19 cellular contexts compared by ENCODE assay signal in the genomic region with DNA sequence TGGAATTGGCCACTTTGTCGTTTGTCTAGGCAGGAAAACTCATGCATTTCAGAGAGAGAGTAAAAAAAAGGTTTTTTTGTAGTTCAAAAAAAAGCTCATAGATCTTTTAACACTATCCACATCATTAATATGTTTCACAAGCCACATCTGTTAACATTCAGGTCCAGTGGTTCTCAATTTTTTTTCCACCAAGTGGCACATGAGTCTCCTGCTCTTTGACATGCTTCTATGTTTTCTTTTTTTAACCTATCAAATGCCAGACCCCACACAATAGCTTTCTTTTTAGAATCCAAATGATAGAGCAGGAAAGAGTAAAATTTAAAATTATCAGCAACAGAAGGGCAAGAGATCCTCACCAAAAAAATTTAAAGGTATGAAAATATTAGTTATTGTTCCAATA. TPM values are rescaled to one million over a fixed set of nuclear protein-coding genes. Genes with fewer than 3 reads are reported as not detected.
DNase-seq lines count a peak whose midpoint lies in the region; ATAC-seq and TF ChIP-seq lines count a peak whose summit lies in the region.
"Had no signal": no experiment of that assay in that cellular context is flagged by ENCODE, and none has a peak within 500 bp of the region (broad histone marks: within the 10 kb centered on the region; RNA-seq: fewer than 3 reads in every experiment).

No MANE protein-coding gene starts in this region.

- POLR2A ChIA-PET in activated CD8-positive, alpha-beta T cell treated with anti-CD3 and anti-CD28 coated beads for 36 hours (lab: Charles Lee): interaction anchor here (0.6 kb wide), 1 partner anchor 9 kb away, joined by 4 read pairs; no protein-coding TSS in a partner anchor

- peaks cover 11 to 30% of the 10 kb centered on the region in 2 donors for H3K36me3 ChIP-seq in thyroid gland

- peak overlapping the region in 2 of 3 donors; percentile 14 to 28 for H3K27ac ChIP-seq in thyroid gland
- H3K27ac ChIP-seq: RWPE1 had no signal

- H3K27ac Mint-ChIP-seq in HFFc6: peak overlapping the region; percentile 69
- H3K27ac Mint-ChIP-seq in chondrocyte (ENCODE audit: unreplicated experiment): peak overlapping the region; percentile 93
- peak overlapping the region; percentile 35 for H3K27ac Mint-ChIP-seq in mesothelial cell of epicardium
- H3K27ac Mint-ChIP-seq in activated CD8-positive, alpha-beta T cell treated with anti-CD3 and anti-CD28 coated beads for 36 hours: no peak overlapping the region
- H3K27ac Mint-ChIP-seq: B cell, IgD-negative memory B cell had no signal

- ATAC-seq in activated CD8-positive, alpha-beta T cell treated with anti-CD3 and anti-CD28 coated beads for 36 hours: no peak
- ATAC-seq: HCT116, PC-3 had no signal

- H3K27me3 Mint-ChIP-seq in HFFc6 (ENCODE audit: insufficient read depth): no peaks in the 10 kb centered on the region
- H3K27me3 Mint-ChIP-seq in chondrocyte (ENCODE audit: low read depth): no peaks in the 10 kb centered on the region
- no peaks in the 10 kb centered on the region for H3K27me3 Mint-ChIP-seq in mesothelial cell of epicardium (ENCODE audit: low read depth)
- no peaks in the 10 kb centered on the region for H3K27me3 Mint-ChIP-seq in activated CD8-positive, alpha-beta T cell treated with anti-CD3 and anti-CD28 coated beads for 36 hours
- H3K27me3 Mint-ChIP-seq: B cell, IgD-negative memory B cell had no signal

- intact Hi-C loops in thyroid gland (cut with DNase I): no loop called here
- intact Hi-C loops in activated CD8-positive, alpha-beta T cell treated with anti-CD3 and anti-CD28 coated beads for 36 hours (cut with micrococcal nuclease): no loop called here

- H3K9me3 Mint-ChIP-seq in HFFc6: no peaks in the 10 kb centered on the region
- H3K9me3 Mint-ChIP-seq in chondrocyte (ENCODE audit: low read depth): no peaks in the 10 kb centered on the region
- no peaks in the 10 kb centered on the region for H3K9me3 Mint-ChIP-seq in mesothelial cell of epicardium
- H3K9me3 Mint-ChIP-seq in activated CD8-positive, alpha-beta T cell treated with anti-CD3 and anti-CD28 coated beads for 36 hours: no peaks in the 10 kb centered on the region
- H3K9me3 Mint-ChIP-seq: IgD-negative memory B cell had no signal

- peak overlapping the region; percentile 44; the same call in 1 of the 2 replicates for H3K4me3 Mint-ChIP-seq in HFFc6
- no peak overlapping the region for H3K4me3 Mint-ChIP-seq in chondrocyte (ENCODE audit: unreplicated experiment)
- H3K4me3 Mint-ChIP-seq in mesothelial cell of epicardium: no peak overlapping the region
- H3K4me3 Mint-ChIP-seq in activated CD8-positive, alpha-beta T cell treated with anti-CD3 and anti-CD28 coated beads for 36 hours: no peak overlapping the region
- H3K4me3 Mint-ChIP-seq: B cell, IgD-negative memory B cell had no signal

- H3K36me3 Mint-ChIP-seq in HFFc6 (ENCODE audit: low read depth) (no peaks in the 10 kb centered on the region), chondrocyte (ENCODE audit: low read depth) (peaks cover 7% of the 10 kb centered on the region), mesothelial cell of epicardium (no peaks in the 10 kb centered on the region)
- peaks cover 10% of the 10 kb centered on the region for H3K36me3 Mint-ChIP-seq in activated CD8-positive, alpha-beta T cell treated with anti-CD3 and anti-CD28 coated beads for 36 hours (ENCODE audit: low read depth)
- H3K36me3 Mint-ChIP-seq: IgD-negative memory B cell had no signal

- no peaks in the 10 kb centered on the region for H3K27me3 ChIP-seq in thyroid gland

- 46 to 48% methylated on average over 1 of the region's 1 CpG for WGBS in thyroid gland, 2 donors

- H3K4me3 ChIP-seq in thyroid gland (replicated peaks in 1 of 3): no peak overlapping the region

- peaks cover 15 to 36% of the 10 kb centered on the region in 2 donors for H3K4me1 ChIP-seq in thyroid gland

- no peak for DNase-seq in HFFc6
- DNase-seq in chondrocyte (ENCODE audit: low spot score): no peak
- no peak for DNase-seq in mesothelial cell of epicardium (ENCODE audit: low spot score in 2 of 2, unreplicated experiment in 2 of 2)
- DNase-seq in thyroid gland: no peak
- no peak for DNase-seq in stimulated activated CD4-positive, alpha-beta T cell treated with anti-CD3 and anti-CD28 coated beads, Interleukin-1b, Interleukin-23, amount 100 ng/mL, for 48 hours
- DNase-seq in GM13977 (ENCODE audit: low spot score): no peak
- no peak for DNase-seq in activated CD8-positive, alpha-beta T cell treated with anti-CD3 and anti-CD28 coated beads for 36 hours
- no peak for DNase-seq in activated T-cell treated with anti-CD3 and anti-CD28 coated beads, Interleukin-2, amount 50 U/mL, for 1 hour
- DNase-seq: DMS 273 treated with DMSO at 0.1 percent for 48 hours, GOT3, Karpas-422, NCI-H1436, NCI-H2029, NCI-H526, PC-3 had no signal

- no peak for TF ChIP-seq POLR2A in thyroid gland (IDR thresholded peaks at IDR 0.05)

- CTCF ChIA-PET in activated CD8-positive, alpha-beta T cell treated with anti-CD3 and anti-CD28 coated beads for 36 hours (lab: Charles Lee): no interaction called here

- in situ Hi-C loops in GM13977 (cut with MboI; ENCODE audit: low pct_unique_long_range_greater_than_20kb, low sequenced_read_pairs, unreplicated experiment): no loop called here

- TF ChIP-seq CTCF in HFFc6 (IDR thresholded peaks at IDR 0.05): no peak
- no peak for TF ChIP-seq CTCF in chondrocyte (IDR thresholded peaks at IDR 0.05)
- no peak for TF ChIP-seq CTCF in mesothelial cell of epicardium (IDR thresholded peaks at IDR 0.05; ENCODE audit: unreplicated experiment)
- TF ChIP-seq CTCF in thyroid gland (IDR thresholded peaks at IDR 0.05): no peak
- no peak for TF ChIP-seq CTCF in GM13977 (IDR thresholded peaks at IDR 0.05; ENCODE audit: extremely low read depth, insufficient read depth, missing control alignments)
- TF ChIP-seq CTCF in activated CD8-positive, alpha-beta T cell treated with anti-CD3 and anti-CD28 coated beads for 36 hours (IDR thresholded peaks at IDR 0.05): no peak

- no peaks in the 10 kb centered on the region for H3K9me3 ChIP-seq in thyroid gland

- H3K4me1 Mint-ChIP-seq in HFFc6 (ENCODE audit: low read depth) (peaks cover 31% of the 10 kb centered on the region), chondrocyte (ENCODE audit: low read depth) (peaks cover 35% of the 10 kb centered on the region), mesothelial cell of epicardium (peaks cover 22% of the 10 kb centered on the region)
- H3K4me1 Mint-ChIP-seq in activated CD8-positive, alpha-beta T cell treated with anti-CD3 and anti-CD28 coated beads for 36 hours (ENCODE audit: low read depth): peaks cover 2% of the 10 kb centered on the region

RNA-seq across cellular contexts. Expression of gene NOD1, which starts 20.3 kb away (rescaled TPM):
- total RNA-seq in HFFc6 (2021; fragmentation: NEBNext Ultra II Directional; extraction: Animal tissue kit (Norgen Biotek cat#: 25700)): 1 to 10 TPM; 2.8 to 3.9 (median 3.0) TPM
- total RNA-seq in chondrocyte (6.0 to 8.2 TPM (median 6.6 TPM) in 3 replicates), mesothelial cell of epicardium (9.5 to 10.3 TPM (median 10.2 TPM) in 3 replicates), thyroid gland (10 to 100 TPM; 15.6 to 50.4 (median 26.7) TPM)
- total RNA-seq in activated CD8-positive, alpha-beta T cell treated with anti-CD3 and anti-CD28 coated beads for 36 hours: 10 to 100 TPM; 11.5 to 12.5 TPM

RNA-seq across cellular contexts. Expression of gene GGCT, which starts 46.3 kb away (rescaled TPM):
- total RNA-seq in HFFc6 (2021; fragmentation: NEBNext Ultra II Directional; extraction: Animal tissue kit (Norgen Biotek cat#: 25700)): 10 to 100 TPM; 16.1 to 25.6 (median 21.1) TPM
- total RNA-seq in chondrocyte (24.4 to 31.5 TPM (median 25.6 TPM) in 3 replicates), mesothelial cell of epicardium (36.5 to 37.5 TPM (median 36.6 TPM) in 3 replicates), thyroid gland (10 to 100 TPM; 24.1 to 47.0 (median 30.1) TPM)
- 10 to 100 TPM; 78.6 to 78.7 TPM for total RNA-seq in activated CD8-positive, alpha-beta T cell treated with anti-CD3 and anti-CD28 coated beads for 36 hours
